19 cellular contexts compared by ENCODE assay signal in the genomic region with DNA sequence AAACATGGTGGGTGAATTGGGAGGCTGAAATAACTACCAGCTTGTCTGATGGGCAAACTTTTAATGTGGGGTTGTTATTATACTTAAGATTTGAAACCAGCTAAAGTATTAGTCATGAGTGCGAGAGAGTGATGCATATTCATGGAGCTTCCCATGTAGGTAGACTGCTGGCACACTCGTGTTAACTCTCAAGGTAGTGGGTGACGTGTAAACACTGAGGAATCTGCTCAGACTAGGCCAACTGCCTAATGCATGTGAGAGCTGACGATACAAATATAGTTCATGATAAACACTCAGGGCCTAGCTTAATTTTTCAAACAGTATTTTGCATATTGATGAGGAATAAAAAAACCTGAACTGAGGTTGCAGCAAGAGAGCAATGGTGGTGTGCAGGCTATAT.
"Had no signal": no experiment of that assay in that cellular context is flagged by ENCODE, and none has a peak within 500 bp of the region (broad histone marks: within the 10 kb centered on the region; RNA-seq: fewer than 3 reads in every experiment).

No MANE protein-coding gene starts in this region.

- H3K4me1 Mint-ChIP-seq: natural killer cell; neural crest cell; stimulated activated effector memory CD8-positive, alpha-beta T cell treated with anti-CD3 and anti-CD28 coated beads, Interleukin-12 subunit alpha, Interleukin-12 subunit beta, amount 100 ng/mL, for 72 hours had no signal

- H2AFZ ChIP-seq: parathyroid adenoma had no signal

- H3K9me3 ChIP-seq: psoas muscle, right lobe of liver, tibial artery, upper lobe of left lung, uterus had no signal

- ATAC-seq: effector memory CD8-positive, alpha-beta T cell; left lobe of liver; natural killer cell; psoas muscle; right lobe of liver; stimulated activated effector memory CD8-positive, alpha-beta T cell treated with anti-CD3 and anti-CD28 coated beads, Interleukin-12 subunit alpha, Interleukin-12 subunit beta, amount 100 ng/mL, for 72 hours; stimulated activated naive CD8-positive, alpha-beta T cell treated with anti-CD3 and anti-CD28 coated beads, Interleukin-15, Interleukin-2, amounts not matched to agents 100 U/mL and 50 U/mL, for 24 hours had no signal

- H3K27ac ChIP-seq: parathyroid adenoma, psoas muscle, right lobe of liver, tibial artery, upper lobe of left lung, uterus had no signal

- H3K9ac ChIP-seq: parathyroid adenoma had no signal

- H3K79me2 ChIP-seq: parathyroid adenoma had no signal

- H3K36me3 ChIP-seq: right lobe of liver, tibial artery, upper lobe of left lung, uterus had no signal

- H3K4me3 Mint-ChIP-seq: effector memory CD8-positive, alpha-beta T cell; natural killer cell; neural crest cell; stimulated activated effector memory CD8-positive, alpha-beta T cell treated with anti-CD3 and anti-CD28 coated beads, Interleukin-12 subunit alpha, Interleukin-12 subunit beta, amount 100 ng/mL, for 72 hours had no signal

- H3K4me1 ChIP-seq: parathyroid adenoma, psoas muscle, right lobe of liver, tibial artery, upper lobe of left lung, uterus had no signal

- H3K27me3 ChIP-seq: right lobe of liver, tibial artery, upper lobe of left lung, uterus had no signal

- H3K27ac Mint-ChIP-seq: effector memory CD8-positive, alpha-beta T cell; natural killer cell; stimulated activated effector memory CD8-positive, alpha-beta T cell treated with anti-CD3 and anti-CD28 coated beads, Interleukin-12 subunit alpha, Interleukin-12 subunit beta, amount 100 ng/mL, for 72 hours had no signal

- DNase-seq: effector memory CD8-positive, alpha-beta T cell; erythroblast; foreskin melanocyte; hippocampal formation; islet precursor cell; natural killer cell; psoas muscle; retina; right lobe of liver; stimulated activated CD4-positive, alpha-beta T cell treated with anti-CD3 and anti-CD28 coated beads, Interleukin-4, amount 100 ng/mL, for 1 hour; stimulated activated CD8-positive, alpha-beta memory T cell treated with anti-CD3 and anti-CD28 coated beads, Interleukin-4, amount 100 ng/mL, for 48 hours; stimulated activated naive CD8-positive, alpha-beta T cell treated with anti-CD3 and anti-CD28 coated beads, Interleukin-15, Interleukin-2, amounts not matched to agents 100 U/mL and 50 U/mL, for 24 hours; tibial artery; upper lobe of left lung; uterus had no signal

- H3K4me3 ChIP-seq: psoas muscle, right lobe of liver, tibial artery, upper lobe of left lung, uterus had no signal

- H3K36me3 Mint-ChIP-seq: natural killer cell; stimulated activated effector memory CD8-positive, alpha-beta T cell treated with anti-CD3 and anti-CD28 coated beads, Interleukin-12 subunit alpha, Interleukin-12 subunit beta, amount 100 ng/mL, for 72 hours had no signal

- H3K27me3 Mint-ChIP-seq: effector memory CD8-positive, alpha-beta T cell had no signal
